ENCODE assay signal across 1 cellular context in genomic region chr17:65584604-65585521, GRCh38.
A peak's percentile ranks its signal among the peaks of the same experiment; 100 is the strongest.
TF ChIP-seq lines count a peak whose summit lies in the region.

No MANE protein-coding gene starts in this region.

TF ChIP-seq in HepG2, 621 proteins besides CTCF, POLR2A, EP300 and RAD21 (continued from another document and continues in another):
- TF ChIP-seq MTA1 (CRISPR knock-in tag; IDR thresholded peaks at IDR 0.05; ENCODE audit: borderline replicate concordance) = 0 out of 2 replicates have a peak, but pooled peaks have one; percentile 51
- 0 out of 2 replicates have a peak, but pooled peaks have one; percentile 32 for TF ChIP-seq GABPB1 (CRISPR knock-in tag; IDR thresholded peaks at IDR 0.05)
- TF ChIP-seq BRF2 (CRISPR knock-in tag; IDR thresholded peaks at IDR 0.05) = no peak
- TF ChIP-seq ZNF234 (CRISPR knock-in tag; conservative IDR thresholded peaks at IDR 0.05) = no peak
- no peak for TF ChIP-seq SRSF1 (optimal IDR thresholded peaks at IDR 0.05; ENCODE audit: low read depth, low read length)
- no peak for TF ChIP-seq TGIF2 (CRISPR knock-in tag; IDR thresholded peaks at IDR 0.05)
- TF ChIP-seq NR0B2 (CRISPR knock-in tag; IDR thresholded peaks at IDR 0.05) = 0 out of 2 replicates have a peak, but pooled peaks have one; percentile 39
- TF ChIP-seq ZNF550 (CRISPR knock-in tag; IDR thresholded peaks at IDR 0.05; ENCODE audit: borderline replicate concordance) = no peak
- no peak for TF ChIP-seq FOXA1 (IDR thresholded peaks at IDR 0.05)
- TF ChIP-seq FOXA1 (CRISPR knock-in tag; IDR thresholded peaks at IDR 0.05) = peak; percentile 80
- TF ChIP-seq ATF5 (CRISPR knock-in tag; IDR thresholded peaks at IDR 0.05; ENCODE audit: low read depth) = no peak
- TF ChIP-seq SMARCC2 (IDR thresholded peaks at IDR 0.05) = no peak
- TF ChIP-seq XRCC5 (optimal IDR thresholded peaks at IDR 0.05; ENCODE audit: low read length) = peak; percentile 49
- TF ChIP-seq ZNF138 (CRISPR knock-in tag; IDR thresholded peaks at IDR 0.05; ENCODE audit: low read depth) = no peak
- no peak for TF ChIP-seq STAT6 (CRISPR knock-in tag; IDR thresholded peaks at IDR 0.05; ENCODE audit: borderline replicate concordance)
- no peak for TF ChIP-seq SNAPC2 (CRISPR knock-in tag; IDR thresholded peaks at IDR 0.05)
- TF ChIP-seq ZNF350 (CRISPR knock-in tag; IDR thresholded peaks at IDR 0.05; ENCODE audit: borderline replicate concordance, low read depth) = 0 out of 2 replicates have a peak, but pooled peaks have one; percentile 61
- TF ChIP-seq FOXA3 (CRISPR knock-in tag; IDR thresholded peaks at IDR 0.05) = peak; percentile 72
- TF ChIP-seq ZNF329 (CRISPR knock-in tag; IDR thresholded peaks at IDR 0.05; ENCODE audit: low read depth) = no peak
- no peak for TF ChIP-seq ZNF766 (CRISPR knock-in tag; IDR thresholded peaks at IDR 0.05; ENCODE audit: borderline replicate concordance)
- no peak for TF ChIP-seq SNAPC4 (CRISPR knock-in tag; IDR thresholded peaks at IDR 0.05)
- TF ChIP-seq ZFP36 (IDR thresholded peaks at IDR 0.05; ENCODE audit: borderline replicate concordance, low read depth, low read length, partially characterized antibody) = no peak
- TF ChIP-seq ZFP1 (CRISPR knock-in tag; IDR thresholded peaks at IDR 0.05) = peak; percentile 47; the same call in 1 of the 2 replicates
- 0 out of 2 replicates have a peak, but pooled peaks have one; percentile 50 for TF ChIP-seq PLSCR1 (CRISPR knock-in tag; IDR thresholded peaks at IDR 0.05; ENCODE audit: borderline replicate concordance)
- no peak for TF ChIP-seq ZNF17 (CRISPR knock-in tag; IDR thresholded peaks at IDR 0.05)
- no peak for TF ChIP-seq BATF2 (CRISPR knock-in tag; IDR thresholded peaks at IDR 0.05)
- no peak for TF ChIP-seq DNMT1 (CRISPR knock-in tag; IDR thresholded peaks at IDR 0.05)
- no peak for TF ChIP-seq ZFP36L2 (CRISPR knock-in tag; IDR thresholded peaks at IDR 0.05)
- TF ChIP-seq FOXJ3 (CRISPR knock-in tag; IDR thresholded peaks at IDR 0.05; ENCODE audit: borderline replicate concordance) = no peak
- TF ChIP-seq ZNF407 (CRISPR knock-in tag; IDR thresholded peaks at IDR 0.05; ENCODE audit: not compliant biosample characterization) = no peak
- no peak for TF ChIP-seq SIN3A (IDR thresholded peaks at IDR 0.05; ENCODE audit: borderline replicate concordance, low read depth, low read length)
- no peak for TF ChIP-seq KLF16 (CRISPR knock-in tag; IDR thresholded peaks at IDR 0.05)
- TF ChIP-seq TBX3 (IDR thresholded peaks at IDR 0.05; ENCODE audit: borderline replicate concordance) = no peak
- no peak for TF ChIP-seq PBX2 (CRISPR knock-in tag; IDR thresholded peaks at IDR 0.05)
- no peak for TF ChIP-seq FOXO4 (CRISPR knock-in tag; conservative IDR thresholded peaks at IDR 0.05)
